8 cellular contexts compared by ENCODE assay signal in genomic region chr3:149247929-149248691, GRCh38. TPM values are rescaled to one million over a fixed set of nuclear protein-coding genes. Genes with fewer than 3 reads are reported as not detected.
DNase-seq lines count a peak whose midpoint lies in the region; ATAC-seq and TF ChIP-seq lines count a peak whose summit lies in the region.
"Had no signal": no experiment of that assay in that cellular context is flagged by ENCODE, and none has a peak within 500 bp of the region (broad histone marks: within the 10 kb centered on the region; RNA-seq: fewer than 3 reads in every experiment).

No MANE protein-coding gene starts in this region.

- no peak overlapping the region for H3K4me3 ChIP-seq in GM23338
- H3K4me3 ChIP-seq in fibroblast of lung (replicated peaks in 1 of 4; ENCODE audit: control extremely low read depth in 1 of 4, insufficient read depth in 1 of 4, low read depth in 3 of 4, low read length in 4 of 4), result no peak overlapping the region
- H3K4me3 ChIP-seq: SJCRH30 had no signal

- H3K27ac ChIP-seq in GM23338 (ENCODE audit: low read depth) (peak overlapping the region; percentile 3; the same call in 1 of the 2 replicates), fibroblast of lung (ENCODE audit: insufficient read depth, low read length) (no peak overlapping the region)
- H3K27ac ChIP-seq: SJCRH30 had no signal

- H3K4me3 Mint-ChIP-seq in GM23338, result peak overlapping the region; percentile 3; the same call in 2 of the 3 replicates

- H3K79me2 ChIP-seq in GM23338 (replicated peaks; ENCODE audit: insufficient read depth), result no peaks in the 10 kb centered on the region
- H3K79me2 ChIP-seq in fibroblast of lung (ENCODE audit: control insufficient read depth, insufficient read depth, low read length), result no peaks in the 10 kb centered on the region

- H3K36me3 Mint-ChIP-seq in GM23338 (ENCODE audit: low read depth), result peaks cover 2% of the 10 kb centered on the region; the same call in 1 of the 3 replicates

- no peaks in the 10 kb centered on the region; the same call in 1 of the 2 replicates for H3K9me2 ChIP-seq in GM23338 (ENCODE audit: insufficient read depth)

- TF ChIP-seq CTCF in GM23338 (conservative IDR thresholded peaks at IDR 0.05; ENCODE audit: low read depth in 2 of 2) (no peak), fibroblast of lung (conservative IDR thresholded peaks at IDR 0.05 in 1 of 2, IDR thresholded peaks at IDR 0.05 in 1 of 2; ENCODE audit: low read depth in 1 of 2, low read length in 2 of 2) (no peak)

- H3K27me3 Mint-ChIP-seq in GM23338 (ENCODE audit: insufficient read depth, low read depth, poor library complexity), result peaks cover 14% of the 10 kb centered on the region

- H3K9ac ChIP-seq in fibroblast of lung (ENCODE audit: insufficient read depth, low read length), result no peak overlapping the region

- peak overlapping the region; percentile 38; the same call in 1 of the 2 replicates for H3K27ac Mint-ChIP-seq in GM23338

- no peaks in the 10 kb centered on the region for H3F3A ChIP-seq in GM23338 (replicated peaks; ENCODE audit: low read depth)

- H3K9me3 ChIP-seq in fibroblast of lung (ENCODE audit: control insufficient read depth, insufficient read depth, low read depth, low read length), result no peaks in the 10 kb centered on the region
- H3K9me3 ChIP-seq: SJCRH30 had no signal

- H3K4me1 ChIP-seq in GM23338 (ENCODE audit: insufficient read depth) (peaks cover 52% of the 10 kb centered on the region), fibroblast of lung (ENCODE audit: control insufficient read depth, extremely low read depth, insufficient read depth, low read length) (peaks cover 14% of the 10 kb centered on the region)
- H3K4me1 ChIP-seq: SJCRH30 had no signal

- H3K36me3 ChIP-seq in GM23338 (ENCODE audit: insufficient read depth), result no peaks in the 10 kb centered on the region
- no peaks in the 10 kb centered on the region for H3K36me3 ChIP-seq in fibroblast of lung (ENCODE audit: control insufficient read depth, insufficient read depth, low read length)
- H3K36me3 ChIP-seq: SJCRH30 had no signal

- peak overlapping the region; percentile 63 for H3K4me2 ChIP-seq in GM23338
- no peak overlapping the region for H3K4me2 ChIP-seq in fibroblast of lung (ENCODE audit: extremely low read depth, insufficient read depth, low read length)

- DNase-seq in GM23338 (ENCODE audit: low spot score) (peak; percentile 49), NCI-H146 treated with DMSO at 0.1 percent for 48 hours (lab: John Stamatoyannopoulos, UW; ENCODE audit: unreplicated experiment) (peak; percentile 24), fibroblast of lung (ENCODE audit: low read depth in 2 of 2) (peak; percentile 25 to 48), RKO (ENCODE audit: low spot score) (no peak), GM19238 (ENCODE audit: insufficient read length, low spot score) (no peak), retina (no peak)

- ATAC-seq in GM18868 (IDR thresholded peaks at IDR 0.05; ENCODE audit: unreplicated experiment) (peak; percentile 57), GM23338 (peak; percentile 88)

- no peak overlapping the region for H2AFZ ChIP-seq in GM23338
- no peak overlapping the region for H2AFZ ChIP-seq in fibroblast of lung (ENCODE audit: low read length)

- H3K27me3 ChIP-seq in GM23338 (ENCODE audit: insufficient read depth) (peaks cover 31% of the 10 kb centered on the region), fibroblast of lung (ENCODE audit: control insufficient read depth, insufficient read depth, low read length) (no peaks in the 10 kb centered on the region)
- H3K27me3 ChIP-seq: SJCRH30 had no signal

- peaks cover 52% of the 10 kb centered on the region for H3K4me1 Mint-ChIP-seq in GM23338

- H3K9me3 Mint-ChIP-seq in GM23338, result no peaks in the 10 kb centered on the region; the same call in 1 of the 3 replicates

- H4K20me1 ChIP-seq in GM23338 (replicated peaks; ENCODE audit: insufficient read depth), result no peaks in the 10 kb centered on the region
- no peaks in the 10 kb centered on the region for H4K20me1 ChIP-seq in fibroblast of lung (ENCODE audit: control insufficient read depth, extremely low read depth, insufficient read depth, low read length)

TF ChIP-seq in GM23338, 12 proteins besides CTCF, POLR2A, EP300 and RAD21:
- peak; percentile 31; the same call in 1 of the 2 replicates for TF ChIP-seq NANOG (IDR thresholded peaks at IDR 0.05; ENCODE audit: borderline replicate concordance)
- no peak for TF ChIP-seq ZNF331 (CRISPR knock-in tag; IDR thresholded peaks at IDR 0.05; ENCODE audit: low read depth)
- TF ChIP-seq EZH2 (IDR thresholded peaks at IDR 0.05; ENCODE audit: low read depth, unreplicated experiment), result no peak

RNA-seq across cellular contexts. Expression of gene CP, which starts 26.5 kb away (rescaled TPM):
- total RNA-seq in GM23338 (2014; rRNA removed; shearing (Covaris generic)), result 2.8 and 3.3 TPM in 2 replicates
- polyA plus RNA-seq in GM23338 (2016; fragmentation: Nextera tagmentation; extraction: Ambion mirVana) (2.3 and 3.6 TPM in 2 replicates), fibroblast of lung (0.03 TPM in 1 of 2 replicates, not detected in the other)
- total RNA-seq in fibroblast of lung, result under 0.01 TPM in 1 of 2 replicates, not detected in the other
- 0.13 TPM in 1 of 2 replicates, not detected in the other for polyA plus RNA-seq in fibroblast of lung (2012)
- not detected in 2 replicates for polyA minus RNA-seq in fibroblast of lung (ENCODE audit: low replicate concordance)
- total RNA-seq: SJCRH30 had no signal

Comparison
In these comparisons a context has a peak if more than half of its experiments do, and no peak if none do; other contexts are left out.
1. DNase-seq: peak in GM23338 (single experiment), NCI-H146 treated with DMSO at 0.1 percent for 48 hours (single experiment) and fibroblast of lung (2 of 2); none in RKO (single experiment), GM19238 (single experiment) and retina (single experiment).